Comparison of ENCODE assay signal across 8 cellular contexts in the genomic region with DNA sequence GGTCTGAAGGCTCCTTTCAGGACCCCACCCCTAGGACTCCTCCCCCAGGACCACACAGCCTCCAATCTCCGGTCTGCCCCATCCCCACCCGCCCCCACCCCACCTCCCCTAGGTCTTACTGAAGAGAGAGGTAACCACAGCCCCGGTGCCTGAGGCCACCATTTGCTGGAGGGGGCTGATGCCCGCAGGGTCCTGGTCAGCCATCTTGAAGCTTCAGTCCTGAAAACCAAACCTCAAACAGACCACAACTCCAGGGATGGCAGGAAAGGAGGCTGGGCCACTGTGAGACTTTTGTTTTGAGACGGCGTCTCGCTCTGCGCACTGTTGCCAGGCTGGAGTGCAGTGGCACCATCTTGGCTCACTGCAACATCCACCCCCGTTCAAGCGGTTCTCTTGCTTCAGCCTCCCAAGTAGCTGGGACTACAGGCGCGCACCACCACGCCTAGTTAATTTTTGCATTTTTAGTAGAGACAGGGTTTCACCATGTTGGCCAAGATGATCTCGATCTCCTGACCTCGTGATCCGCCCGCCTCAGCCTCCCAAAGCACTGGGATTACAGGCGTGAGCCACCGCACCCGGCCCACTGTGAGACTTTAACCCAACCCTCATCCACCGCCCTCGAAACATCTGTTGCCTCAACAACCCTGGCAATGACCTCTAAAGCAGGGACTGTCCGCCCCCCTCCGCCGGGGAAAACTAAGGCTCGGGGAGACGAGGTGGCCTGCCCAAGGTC. TPM values are rescaled to one million over a fixed set of nuclear protein-coding genes. Genes with fewer than 3 reads are reported as not detected.
DNase-seq lines count a peak whose midpoint lies in the region; TF ChIP-seq lines count a peak whose summit lies in the region.

No MANE protein-coding gene starts in this region.

- peaks cover 30% of the 10 kb centered on the region for H3K27me3 Mint-ChIP-seq in nephron progenitor cell (ENCODE audit: low read depth, poor library complexity)

- peaks cover 12% of the 10 kb centered on the region for H3K4me1 Mint-ChIP-seq in nephron progenitor cell

- TF ChIP-seq CTCF in MM.1S (IDR thresholded peaks at IDR 0.05; ENCODE audit: low read length), result no peak
- no peak for TF ChIP-seq CTCF in nephron progenitor cell (IDR thresholded peaks at IDR 0.05)

- H3K27ac ChIP-seq in BLaER1, result peak overlapping the region; percentile 93
- no peak overlapping the region for H3K27ac ChIP-seq in MM.1S (ENCODE audit: low read length)

- H3K4me1 ChIP-seq in BLaER1, result peaks cover 41% of the 10 kb centered on the region
- H3K4me1 ChIP-seq in MM.1S (ENCODE audit: low read length), result peaks cover 3% of the 10 kb centered on the region; the same call in 1 of the 2 replicates
- H3K4me1 ChIP-seq in endocrine pancreas (ENCODE audit: control insufficient read depth, insufficient read depth, low read length), result no peaks in the 10 kb centered on the region

- H3K4me2 ChIP-seq in BLaER1 (peak overlapping the region; percentile 87), MM.1S (ENCODE audit: low read depth, low read length) (peak overlapping the region; percentile 99)

- no peaks in the 10 kb centered on the region for H3K9me3 Mint-ChIP-seq in nephron progenitor cell

- H3K36me3 ChIP-seq in BLaER1 (peaks cover 41% of the 10 kb centered on the region), MM.1S (replicated peaks; ENCODE audit: insufficient read depth, low read length) (no peaks in the 10 kb centered on the region; the same call in 1 of the 2 replicates), endocrine pancreas (ENCODE audit: control insufficient read depth, insufficient read depth, low read length) (peaks cover 2% of the 10 kb centered on the region)

- peaks cover 23% of the 10 kb centered on the region for H3F3A ChIP-seq in MM.1S (ENCODE audit: insufficient read depth, low read length)

- peak overlapping the region; percentile 83 for H3K4me3 Mint-ChIP-seq in nephron progenitor cell

- H3K27me3 ChIP-seq in BLaER1 (0 out of 2 replicates have a peak, but pooled peaks cover 2% of the 10 kb centered on the region), MM.1S (replicated peaks; ENCODE audit: insufficient read depth, low read length) (no peaks in the 10 kb centered on the region), endocrine pancreas (ENCODE audit: control insufficient read depth, insufficient read depth, low read length) (no peaks in the 10 kb centered on the region)

- H3K4me3 ChIP-seq in BLaER1, result peak overlapping the region; percentile 99
- H3K4me3 ChIP-seq in MM.1S (ENCODE audit: low read length), result peak overlapping the region; percentile 100
- H3K4me3 ChIP-seq in endocrine pancreas (ENCODE audit: control insufficient read depth, insufficient read depth, low read length), result no peak overlapping the region

- peaks cover 6% of the 10 kb centered on the region for H3K36me3 Mint-ChIP-seq in nephron progenitor cell (ENCODE audit: low read depth)

- no peak overlapping the region for H2AFZ ChIP-seq in MM.1S (ENCODE audit: low read length)

- DNase-seq in MM.1S (no peak), nephron progenitor cell (no peak), SW480 (ENCODE audit: low spot score) (no peak), occipital lobe (lab: John Stamatoyannopoulos, UW) (no peak), SKM-1 (lab: John Stamatoyannopoulos, UW; ENCODE audit: unreplicated experiment) (no peak), COR-L47 (lab: John Stamatoyannopoulos, UW) (no peak)

- H3K79me2 ChIP-seq in MM.1S (ENCODE audit: low read length), result peaks cover 22% of the 10 kb centered on the region

- H3K9me3 ChIP-seq in BLaER1, result no peaks in the 10 kb centered on the region
- no peaks in the 10 kb centered on the region for H3K9me3 ChIP-seq in MM.1S (replicated peaks; ENCODE audit: insufficient read depth, low read length)
- no peaks in the 10 kb centered on the region for H3K9me3 ChIP-seq in endocrine pancreas (ENCODE audit: control insufficient read depth, low read length)

- peak overlapping the region; percentile 95 for H3K9ac ChIP-seq in BLaER1
- H3K9ac ChIP-seq in MM.1S (ENCODE audit: low read length), result peak overlapping the region; percentile 91
- H3K9ac ChIP-seq in endocrine pancreas (ENCODE audit: control insufficient read depth, insufficient read depth, low read length), result peak overlapping the region; percentile 68

- no peak overlapping the region for H3K27ac Mint-ChIP-seq in nephron progenitor cell

- H4K20me1 ChIP-seq in BLaER1 (peaks cover 48% of the 10 kb centered on the region), MM.1S (ENCODE audit: insufficient read depth, low read length) (no peaks in the 10 kb centered on the region)

- H3K9me2 ChIP-seq in MM.1S (replicated peaks; ENCODE audit: insufficient read depth, low read length), result no peaks in the 10 kb centered on the region

RNA-seq across cellular contexts. Expression of a gene that starts 1.1 kb away (rescaled TPM):
- 22.5 TPM for total RNA-seq in occipital lobe

RNA-seq across cellular contexts. Expression of a gene that starts 15.1 kb away (rescaled TPM):
- total RNA-seq in occipital lobe, result 79.1 TPM

RNA-seq across cellular contexts. Expression of a gene that starts 21.6 kb away (rescaled TPM):
- 32.3 TPM for total RNA-seq in occipital lobe

RNA-seq across cellular contexts. Expression of a gene that starts 40.1 kb away (rescaled TPM):
- 60.8 TPM for total RNA-seq in occipital lobe

RNA-seq across cellular contexts. Expression of a gene that starts 55.6 kb away (rescaled TPM):
- total RNA-seq in occipital lobe, result 5.8 TPM
